In the genomic region with DNA sequence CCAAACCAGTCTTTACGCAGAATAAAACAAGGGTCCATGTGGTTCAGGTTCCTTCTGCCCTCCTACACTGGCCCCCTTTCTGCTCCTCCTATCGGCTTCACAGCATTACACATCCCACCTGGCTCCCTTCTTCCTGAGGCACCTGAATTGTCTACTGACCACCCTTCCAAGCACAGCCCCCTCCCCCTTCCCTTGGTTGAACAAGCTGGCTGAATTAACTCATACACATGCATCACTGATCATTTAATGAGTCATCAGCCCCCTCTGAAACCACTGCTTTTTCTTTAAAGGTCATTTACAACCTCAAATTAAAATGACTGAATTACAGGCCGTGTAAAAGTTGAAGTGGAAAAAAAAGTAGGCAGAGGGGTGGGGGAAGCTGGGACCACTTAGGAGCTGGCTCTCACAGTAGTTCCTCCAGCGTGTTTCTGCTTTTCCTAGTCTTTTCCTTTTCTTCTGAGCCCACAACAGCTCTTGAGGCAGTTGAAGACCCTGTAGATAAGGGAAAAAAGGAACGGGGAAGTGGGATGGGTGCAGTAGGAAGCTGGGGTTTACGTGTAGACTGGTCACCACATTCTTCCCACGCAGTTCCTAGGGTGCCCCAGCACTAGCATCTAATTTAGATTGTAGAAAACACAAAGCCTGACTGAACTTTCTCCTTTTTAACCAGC, we compare ENCODE assay signal across 9 cellular contexts.
DNase-seq lines count a peak whose midpoint lies in the region; ATAC-seq, FAIRE-seq and TF ChIP-seq lines count a peak whose summit lies in the region.
"Had no signal": no experiment of that assay in that cellular context is flagged by ENCODE, and none has a peak within 500 bp of the region (broad histone marks: within the 10 kb centered on the region; RNA-seq: fewer than 3 reads in every experiment).

No MANE protein-coding gene starts in this region.

- H3K9ac ChIP-seq in PC-3 (ENCODE audit: low read length) (peak overlapping the region; percentile 45; the same call in 1 of the 2 replicates), K562 (ENCODE audit: insufficient read depth in 1 of 2, low read depth in 2 of 2, low read length in 2 of 2) (no peak overlapping the region)

- no peaks in the 10 kb centered on the region for H3K27me3 ChIP-seq in PC-3 (ENCODE audit: low read length)
- no peaks in the 10 kb centered on the region for H3K27me3 ChIP-seq in K562 (ENCODE audit: control insufficient read depth in 2 of 2, insufficient read depth in 2 of 2, low read length in 2 of 2)
- H3K27me3 ChIP-seq: SJSA1 had no signal

- TF ChIP-seq CTCF in PC-3 (conservative IDR thresholded peaks at IDR 0.05; ENCODE audit: low read depth, low read length): no peak
- TF ChIP-seq CTCF in K562 (IDR thresholded peaks at IDR 0.05 in 2 of 3, conservative IDR thresholded peaks at IDR 0.05 in 1 of 3; ENCODE audit: insufficient read depth in 2 of 3, low read depth in 1 of 3, low read length in 3 of 3): no peak
- TF ChIP-seq CTCF in retinal pigment epithelial cell (conservative IDR thresholded peaks at IDR 0.05; ENCODE audit: low read depth, low read length): no peak

- no peaks in the 10 kb centered on the region for H3K36me3 ChIP-seq in PC-3 (ENCODE audit: low read depth, low read length)
- H3K36me3 ChIP-seq in K562 (ENCODE audit: control insufficient read depth, insufficient read depth, low read length): no peaks in the 10 kb centered on the region
- H3K36me3 ChIP-seq: SJSA1 had no signal

- no peaks in the 10 kb centered on the region for H3K9me1 ChIP-seq in K562 (ENCODE audit: control insufficient read depth, insufficient read depth, low read length)

- CTCF ChIA-PET in PC-3 (lab: Charles Lee) (interaction anchor here (0.6 kb wide), 1 partner anchor 184 kb away, joined by 6 read pairs; no protein-coding TSS in a partner anchor), K562 (lab: Yijun Ruan, JAX; ENCODE audit: low intra/inter-chr PET ratio) (no interaction called here)

- peak overlapping the region; percentile 82 for H3K4me2 ChIP-seq in PC-3 (ENCODE audit: low read length)
- peak overlapping the region; percentile 44; the same call in 1 of the 2 replicates for H3K4me2 ChIP-seq in K562 (ENCODE audit: insufficient read depth, low read length)

- in situ Hi-C loops in K562 (cut with MboI): no loop called here

- POLR2A ChIA-PET in PC-3 (lab: Charles Lee; ENCODE audit: unreplicated experiment) (no interaction called here), K562 (lab: Yijun Ruan, JAX) (interaction anchor here (0.7 to 1.4 kb wide), 4 partner anchors 10 to 70 kb away, joined by 3 to 4 read pairs (median 3); no protein-coding TSS in a partner anchor)

- H3K9me3 ChIP-seq in PC-3 (ENCODE audit: low read length): no peaks in the 10 kb centered on the region
- no peaks in the 10 kb centered on the region for H3K9me3 ChIP-seq in K562 (replicated peaks; ENCODE audit: control insufficient read depth, insufficient read depth, low read depth, low read length)
- H3K9me3 ChIP-seq: SJSA1 had no signal

- intact Hi-C loops in PC-3 (cut with micrococcal nuclease) (no loop called here), K562 (cut with micrococcal nuclease) (no loop called here)

- DNase-seq in PC-3 (peak; percentile 65), K562 (ENCODE audit: extremely low read depth in 1 of 4, low spot score in 3 of 4) (peak in 2 of 4 experiments; percentile 23 to 27), retinal pigment epithelial cell (ENCODE audit: low read depth) (peak; percentile 85), NCI-H2029 treated with DMSO at 0.1 percent for 48 hours (lab: John Stamatoyannopoulos, UW) (no peak), NCI-H2107 treated with DMSO at 0.1 percent for 48 hours (lab: John Stamatoyannopoulos, UW; ENCODE audit: unreplicated experiment) (no peak), cerebellar nuclear complex (lab: John Stamatoyannopoulos, UW) (no peak)

- H3K4me1 ChIP-seq in PC-3 (ENCODE audit: insufficient read depth, low read length) (peaks cover 49% of the 10 kb centered on the region), K562 (replicated peaks in 1 of 2; ENCODE audit: control insufficient read depth in 2 of 2, insufficient read depth in 2 of 2, low read length in 2 of 2) (peaks cover 0 to 26% of the 10 kb centered on the region in 2 experiments; a peak in 3 of 5 replicates)

- H3F3A ChIP-seq in PC-3 (ENCODE audit: low read length, unreplicated experiment): no peaks in the 10 kb centered on the region

- H2AFZ ChIP-seq in PC-3 (ENCODE audit: low read length) (no peak overlapping the region), K562 (ENCODE audit: low read depth, low read length) (no peak overlapping the region)

- ATAC-seq in GM18502 (IDR thresholded peaks at IDR 0.05; ENCODE audit: poor library complexity, unreplicated experiment) (peak; percentile 63), HG02571 (IDR thresholded peaks at IDR 0.05; ENCODE audit: unreplicated experiment) (peak; percentile 53), PC-3 (peak; percentile 51), K562 (no peak)

- no peak for TF ChIP-seq EP300 in K562 (IDR thresholded peaks at IDR 0.05; ENCODE audit: low read length)

- H4K20me1 ChIP-seq in PC-3 (ENCODE audit: low read length) (no peaks in the 10 kb centered on the region), K562 (replicated peaks; ENCODE audit: control insufficient read depth, insufficient read depth, low read length) (no peaks in the 10 kb centered on the region)

- TF ChIP-seq RAD21 in K562 (CRISPR knock-in tag; conservative IDR thresholded peaks at IDR 0.05 in 1 of 2, IDR thresholded peaks at IDR 0.05 in 1 of 2): no peak

- no peak for TF ChIP-seq POLR2A in K562 (conservative IDR thresholded peaks at IDR 0.05)

- no TSS peak for BruUV-seq in PC-3 (replicated peaks; lab: Mats Ljungman, UMichigan)
- BruUV-seq in K562 (replicated peaks; lab: Mats Ljungman, UMichigan): no TSS peak

- H3K79me2 ChIP-seq in PC-3 (ENCODE audit: low read length) (no peaks in the 10 kb centered on the region), K562 (ENCODE audit: control insufficient read depth, insufficient read depth, low read length) (no peaks in the 10 kb centered on the region)

- H3K27ac ChIP-seq in PC-3 (ENCODE audit: low read length) (peak overlapping the region; percentile 82), K562 (ENCODE audit: extremely low read depth, low read depth, low read length) (no peak overlapping the region; the same call in 2 of the 3 replicates)

- no peaks in the 10 kb centered on the region for H3K9me2 ChIP-seq in PC-3 (replicated peaks; ENCODE audit: low read length)

- H3K4me3 ChIP-seq in PC-3 (ENCODE audit: low read length): peak overlapping the region; percentile 50; the same call in 1 of the 2 replicates
- H3K4me3 ChIP-seq in K562: no peak overlapping the region
- H3K4me3 ChIP-seq in retinal pigment epithelial cell (ENCODE audit: low read length): no peak overlapping the region
- H3K4me3 ChIP-seq: SJSA1 had no signal

- WGBS in K562 (ENCODE audit: insufficient coverage, low coverage, missing lambda C conversion rate): 24% methylated on average over 5 of the region's 7 CpGs

- no peak for FAIRE-seq in K562 (lab: Jason Lieb, UNC)

TF ChIP-seq in K562, 482 proteins besides CTCF, POLR2A, EP300 and RAD21 (continues in another document):
- peak; percentile 65 for TF ChIP-seq FOSL1 (tag; conservative IDR thresholded peaks at IDR 0.05)
- TF ChIP-seq, protein P1, sequence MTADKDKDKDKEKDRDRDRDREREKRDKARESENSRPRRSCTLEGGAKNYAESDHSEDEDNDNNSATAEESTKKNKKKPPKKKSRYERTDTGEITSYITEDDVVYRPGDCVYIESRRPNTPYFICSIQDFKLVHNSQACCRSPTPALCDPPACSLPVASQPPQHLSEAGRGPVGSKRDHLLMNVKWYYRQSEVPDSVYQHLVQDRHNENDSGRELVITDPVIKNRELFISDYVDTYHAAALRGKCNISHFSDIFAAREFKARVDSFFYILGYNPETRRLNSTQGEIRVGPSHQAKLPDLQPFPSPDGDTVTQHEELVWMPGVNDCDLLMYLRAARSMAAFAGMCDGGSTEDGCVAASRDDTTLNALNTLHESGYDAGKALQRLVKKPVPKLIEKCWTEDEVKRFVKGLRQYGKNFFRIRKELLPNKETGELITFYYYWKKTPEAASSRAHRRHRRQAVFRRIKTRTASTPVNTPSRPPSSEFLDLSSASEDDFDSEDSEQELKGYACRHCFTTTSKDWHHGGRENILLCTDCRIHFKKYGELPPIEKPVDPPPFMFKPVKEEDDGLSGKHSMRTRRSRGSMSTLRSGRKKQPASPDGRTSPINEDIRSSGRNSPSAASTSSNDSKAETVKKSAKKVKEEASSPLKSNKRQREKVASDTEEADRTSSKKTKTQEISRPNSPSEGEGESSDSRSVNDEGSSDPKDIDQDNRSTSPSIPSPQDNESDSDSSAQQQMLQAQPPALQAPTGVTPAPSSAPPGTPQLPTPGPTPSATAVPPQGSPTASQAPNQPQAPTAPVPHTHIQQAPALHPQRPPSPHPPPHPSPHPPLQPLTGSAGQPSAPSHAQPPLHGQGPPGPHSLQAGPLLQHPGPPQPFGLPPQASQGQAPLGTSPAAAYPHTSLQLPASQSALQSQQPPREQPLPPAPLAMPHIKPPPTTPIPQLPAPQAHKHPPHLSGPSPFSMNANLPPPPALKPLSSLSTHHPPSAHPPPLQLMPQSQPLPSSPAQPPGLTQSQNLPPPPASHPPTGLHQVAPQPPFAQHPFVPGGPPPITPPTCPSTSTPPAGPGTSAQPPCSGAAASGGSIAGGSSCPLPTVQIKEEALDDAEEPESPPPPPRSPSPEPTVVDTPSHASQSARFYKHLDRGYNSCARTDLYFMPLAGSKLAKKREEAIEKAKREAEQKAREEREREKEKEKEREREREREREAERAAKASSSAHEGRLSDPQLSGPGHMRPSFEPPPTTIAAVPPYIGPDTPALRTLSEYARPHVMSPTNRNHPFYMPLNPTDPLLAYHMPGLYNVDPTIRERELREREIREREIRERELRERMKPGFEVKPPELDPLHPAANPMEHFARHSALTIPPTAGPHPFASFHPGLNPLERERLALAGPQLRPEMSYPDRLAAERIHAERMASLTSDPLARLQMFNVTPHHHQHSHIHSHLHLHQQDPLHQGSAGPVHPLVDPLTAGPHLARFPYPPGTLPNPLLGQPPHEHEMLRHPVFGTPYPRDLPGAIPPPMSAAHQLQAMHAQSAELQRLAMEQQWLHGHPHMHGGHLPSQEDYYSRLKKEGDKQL (CRISPR knock-in tag; IDR thresholded peaks at IDR 0.05; ENCODE audit: borderline replicate concordance): no peak
- peak; percentile 31; the same call in 1 of the 2 replicates for TF ChIP-seq SPI1 (IDR thresholded peaks at IDR 0.05; ENCODE audit: borderline replicate concordance, low read depth, low read length)
- 0 out of 2 replicates have a peak, but pooled peaks have one; percentile 1 for TF ChIP-seq ERF (CRISPR knock-in tag; IDR thresholded peaks at IDR 0.05)

Comparison
In these comparisons a context has a peak if more than half of its experiments do, and no peak if none do; other contexts are left out.
1. DNase-seq: peak in PC-3 (single experiment) and retinal pigment epithelial cell (single experiment); none in NCI-H2029 treated with DMSO at 0.1 percent for 48 hours (single experiment), NCI-H2107 treated with DMSO at 0.1 percent for 48 hours (single experiment) and cerebellar nuclear complex (0 of 2).